ENCODE assay signal across 8 cellular contexts in genomic region chr14:103057028-103057371, GRCh38. TPM values are rescaled to one million over a fixed set of nuclear protein-coding genes. Genes with fewer than 3 reads are reported as not detected.
A peak's percentile ranks its signal among the peaks of the same experiment; 100 is the strongest.
DNase-seq lines count a peak whose midpoint lies in the region; ATAC-seq lines count a peak whose summit lies in the region.

No MANE protein-coding gene starts in this region.

- no peak overlapping the region for H3K27ac Mint-ChIP-seq in activated T-helper 2 cell treated with anti-CD3 and anti-CD28 coated beads, Interferon-gamma antibody, Interleukin-2, Interleukin-4, amounts not matched to agents 10 μg/mL and 5 μg/mL and 100 μg/mL, durations not matched to agents 14 hours and 24 hours and 36 hours

- peak overlapping the region; percentile 77 for H3K9ac ChIP-seq in HUES64 (ENCODE audit: low read depth, low read length)

- ATAC-seq in GM18520 (IDR thresholded peaks at IDR 0.05; ENCODE audit: unreplicated experiment) (peak; percentile 17), HG03139 (IDR thresholded peaks at IDR 0.05; ENCODE audit: unreplicated experiment) (no peak), HG03378 (IDR thresholded peaks at IDR 0.05; ENCODE audit: unreplicated experiment) (no peak)

- DNase-seq in myocyte (ENCODE audit: low read depth) (peak; percentile 24), DMS153 treated with DMSO at 0.1 percent for 48 hours (lab: John Stamatoyannopoulos, UW; ENCODE audit: unreplicated experiment) (no peak)
- DNase-seq in activated T-helper 2 cell treated with anti-CD3 and anti-CD28 coated beads, Interferon-gamma antibody, Interleukin-2, Interleukin-4, amounts not matched to agents 10 μg/mL and 5 μg/mL and 100 μg/mL, durations not matched to agents 14 hours and 24 hours and 36 hours (ENCODE audit: low spot score): no peak

- H3K27ac ChIP-seq in HUES64 (ENCODE audit: low read depth, low read length) (peak overlapping the region; percentile 65; the same call in 1 of the 2 replicates), ectodermal cell (ENCODE audit: insufficient read depth, low read depth, low read length, poor library complexity, severe bottlenecking) (no peak overlapping the region)

- H3K27me3 ChIP-seq in HUES64 (ENCODE audit: insufficient read depth, low read length) (no peaks in the 10 kb centered on the region), ectodermal cell (ENCODE audit: control insufficient read depth, insufficient read depth, low read length, poor library complexity, severe bottlenecking) (no peaks in the 10 kb centered on the region)

- no peaks in the 10 kb centered on the region for H3K9me3 Mint-ChIP-seq in activated T-helper 2 cell treated with anti-CD3 and anti-CD28 coated beads, Interferon-gamma antibody, Interleukin-2, Interleukin-4, amounts not matched to agents 10 μg/mL and 5 μg/mL and 100 μg/mL, durations not matched to agents 14 hours and 24 hours and 36 hours

- peaks cover 52% of the 10 kb centered on the region for H3K27me3 Mint-ChIP-seq in activated T-helper 2 cell treated with anti-CD3 and anti-CD28 coated beads, Interferon-gamma antibody, Interleukin-2, Interleukin-4, amounts not matched to agents 10 μg/mL and 5 μg/mL and 100 μg/mL, durations not matched to agents 14 hours and 24 hours and 36 hours (ENCODE audit: low read depth)

- intact Hi-C loops in activated T-helper 2 cell treated with anti-CD3 and anti-CD28 coated beads, Interferon-gamma antibody, Interleukin-2, Interleukin-4, amounts not matched to agents 10 μg/mL and 5 μg/mL and 100 μg/mL, durations not matched to agents 14 hours and 24 hours and 36 hours (cut with micrococcal nuclease): no loop called here

- H3K9me3 ChIP-seq in HUES64 (ENCODE audit: insufficient read depth, low read depth, low read length): no peaks in the 10 kb centered on the region
- no peaks in the 10 kb centered on the region for H3K9me3 ChIP-seq in ectodermal cell (ENCODE audit: control insufficient read depth, low read length)

- H3K4me1 Mint-ChIP-seq in activated T-helper 2 cell treated with anti-CD3 and anti-CD28 coated beads, Interferon-gamma antibody, Interleukin-2, Interleukin-4, amounts not matched to agents 10 μg/mL and 5 μg/mL and 100 μg/mL, durations not matched to agents 14 hours and 24 hours and 36 hours (ENCODE audit: low read depth): no peaks in the 10 kb centered on the region

- no peak overlapping the region for H3K4me3 Mint-ChIP-seq in activated T-helper 2 cell treated with anti-CD3 and anti-CD28 coated beads, Interferon-gamma antibody, Interleukin-2, Interleukin-4, amounts not matched to agents 10 μg/mL and 5 μg/mL and 100 μg/mL, durations not matched to agents 14 hours and 24 hours and 36 hours (ENCODE audit: low read depth)

- peaks cover 9% of the 10 kb centered on the region for H3K4me1 ChIP-seq in HUES64 (ENCODE audit: insufficient read depth, low read length)
- H3K4me1 ChIP-seq in ectodermal cell (ENCODE audit: control insufficient read depth, insufficient read depth, low read length): peaks cover 9% of the 10 kb centered on the region

- WGBS in HUES64: under 1% methylated on average over 53 of the region's 53 CpGs
- WGBS in ectodermal cell, 2 experiments: 0% methylated on average over 53 of the region's 53 CpGs

- no peaks in the 10 kb centered on the region for H3K36me3 Mint-ChIP-seq in activated T-helper 2 cell treated with anti-CD3 and anti-CD28 coated beads, Interferon-gamma antibody, Interleukin-2, Interleukin-4, amounts not matched to agents 10 μg/mL and 5 μg/mL and 100 μg/mL, durations not matched to agents 14 hours and 24 hours and 36 hours (ENCODE audit: low read depth)

- H3K4me3 ChIP-seq in HUES64 (ENCODE audit: low read length) (peak overlapping the region; percentile 93), ectodermal cell (ENCODE audit: insufficient read depth, low read depth, low read length) (peak overlapping the region; percentile 82)

- H3K36me3 ChIP-seq in HUES64 (ENCODE audit: insufficient read depth, low read length): no peaks in the 10 kb centered on the region
- no peaks in the 10 kb centered on the region for H3K36me3 ChIP-seq in ectodermal cell (ENCODE audit: control insufficient read depth, insufficient read depth, low read length)

RNA-seq across cellular contexts. Expression of gene CDC42BPB, which starts 0.3 kb away (rescaled TPM):
- 52.0 TPM for polyA plus RNA-seq in HUES64 (2013, experiment 1 of 2)
- 55.0 TPM for polyA plus RNA-seq in HUES64 (2013, experiment 2 of 2)
- 93.2 TPM for polyA plus RNA-seq in ectodermal cell (2013, experiment 1 of 4)
- 92.6 TPM for polyA plus RNA-seq in ectodermal cell (2013, experiment 2 of 4)
- polyA plus RNA-seq in ectodermal cell (2013, experiment 3 of 4): 65.3 TPM
- 77.2 TPM for polyA plus RNA-seq in ectodermal cell (2013, experiment 4 of 4)
- total RNA-seq in myocyte: 63.4 and 64.0 TPM in 2 replicates
- polyA plus RNA-seq in myocyte (2012): 80.6 TPM
- 2.3 and 3.5 TPM in 2 replicates for total RNA-seq in activated T-helper 2 cell treated with anti-CD3 and anti-CD28 coated beads, Interferon-gamma antibody, Interleukin-2, Interleukin-4, amounts not matched to agents 10 μg/mL and 5 μg/mL and 100 μg/mL, durations not matched to agents 14 hours and 24 hours and 36 hours

RNA-seq across cellular contexts. Expression of gene LBHD2, which starts 27.0 kb away (rescaled TPM):
- not detected for polyA plus RNA-seq in HUES64 (2013, experiment 1 of 2)
- not detected for polyA plus RNA-seq in HUES64 (2013, experiment 2 of 2)
- not detected for polyA plus RNA-seq in ectodermal cell (2013, experiment 1 of 4)
- not detected for polyA plus RNA-seq in ectodermal cell (2013, experiment 2 of 4)
- polyA plus RNA-seq in ectodermal cell (2013, experiment 3 of 4): not detected
- not detected for polyA plus RNA-seq in ectodermal cell (2013, experiment 4 of 4)
- 0.94 and 2.7 TPM in 2 replicates for total RNA-seq in myocyte
- polyA plus RNA-seq in myocyte (2012): not detected
- total RNA-seq in activated T-helper 2 cell treated with anti-CD3 and anti-CD28 coated beads, Interferon-gamma antibody, Interleukin-2, Interleukin-4, amounts not matched to agents 10 μg/mL and 5 μg/mL and 100 μg/mL, durations not matched to agents 14 hours and 24 hours and 36 hours: not detected in 2 replicates

RNA-seq across cellular contexts. Expression of gene EXOC3L4, which starts 37.5 kb away (rescaled TPM):
- polyA plus RNA-seq in HUES64 (2013, experiment 1 of 2): not detected
- polyA plus RNA-seq in HUES64 (2013, experiment 2 of 2): not detected
- not detected for polyA plus RNA-seq in ectodermal cell (2013, experiment 1 of 4)
- polyA plus RNA-seq in ectodermal cell (2013, experiment 2 of 4): not detected
- not detected for polyA plus RNA-seq in ectodermal cell (2013, experiment 3 of 4)
- polyA plus RNA-seq in ectodermal cell (2013, experiment 4 of 4): not detected
- 58.9 and 99.9 TPM in 2 replicates for total RNA-seq in myocyte
- 3.0 TPM for polyA plus RNA-seq in myocyte (2012)
- total RNA-seq in activated T-helper 2 cell treated with anti-CD3 and anti-CD28 coated beads, Interferon-gamma antibody, Interleukin-2, Interleukin-4, amounts not matched to agents 10 μg/mL and 5 μg/mL and 100 μg/mL, durations not matched to agents 14 hours and 24 hours and 36 hours: not detected in 2 replicates

Comparison
In these comparisons a context has a peak if more than half of its experiments do, and no peak if none do; other contexts are left out.
1. RNA of gene CDC42BPB, which starts 0.3 kb away (total RNA-seq): 63.4 to 64.0 TPM in myocyte; 2.3 to 3.5 TPM in activated T-helper 2 cell treated with anti-CD3 and anti-CD28 coated beads, Interferon-gamma antibody, Interleukin-2, Interleukin-4, amounts not matched to agents 10 μg/mL and 5 μg/mL and 100 μg/mL, durations not matched to agents 14 hours and 24 hours and 36 hours; every median in the first group is over 10 times any median in the second.
2. RNA of gene EXOC3L4, which starts 37.5 kb away (total RNA-seq): 58.9 to 99.9 TPM in myocyte; not detected in activated T-helper 2 cell treated with anti-CD3 and anti-CD28 coated beads, Interferon-gamma antibody, Interleukin-2, Interleukin-4, amounts not matched to agents 10 μg/mL and 5 μg/mL and 100 μg/mL, durations not matched to agents 14 hours and 24 hours and 36 hours; every median in the first group is over 10 times any median in the second.